ENCODE assay signal across 2 cellular contexts in the genomic region with DNA sequence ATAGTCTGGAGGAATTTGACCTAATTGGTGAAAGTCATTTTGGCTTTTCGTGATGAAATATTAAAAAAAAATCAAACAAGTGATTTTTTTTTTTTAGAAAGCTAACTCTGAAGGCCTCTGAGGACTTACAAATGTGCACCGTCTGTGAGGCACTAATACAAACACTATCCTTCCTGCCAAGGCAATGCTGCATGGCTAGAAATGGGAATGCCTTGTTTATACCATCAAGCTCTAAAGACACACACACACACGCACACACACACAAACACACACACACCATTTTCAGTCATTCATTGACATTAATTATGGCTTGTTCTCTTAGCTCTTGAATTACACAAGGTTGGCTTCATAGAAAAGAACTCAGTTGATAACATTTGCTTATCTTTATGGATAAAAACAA.
TF ChIP-seq lines count a peak whose summit lies in the region.

No MANE protein-coding gene starts in this region.

TF ChIP-seq in IMR-90, 13 proteins besides CTCF, POLR2A, EP300 and RAD21:
- no peak for TF ChIP-seq FOS (IDR thresholded peaks at IDR 0.05; ENCODE audit: low read depth, low read length)
- TF ChIP-seq USF2 (IDR thresholded peaks at IDR 0.05; ENCODE audit: low read depth, low read length): no peak
- TF ChIP-seq BHLHE40 (IDR thresholded peaks at IDR 0.05; ENCODE audit: low read depth, low read length): no peak
- TF ChIP-seq MAFK (IDR thresholded peaks at IDR 0.05; ENCODE audit: low read depth, low read length): no peak
- no peak for TF ChIP-seq CHD1 (IDR thresholded peaks at IDR 0.05; ENCODE audit: low read depth, low read length)

TF ChIP-seq in H1, 55 proteins besides CTCF, POLR2A, EP300 and RAD21:
- TF ChIP-seq SIN3A (conservative IDR thresholded peaks at IDR 0.05 in 1 of 2, IDR thresholded peaks at IDR 0.05 in 1 of 2; ENCODE audit: low read depth in 1 of 2, low read length in 2 of 2): no peak
- TF ChIP-seq RFX5 (IDR thresholded peaks at IDR 0.05; ENCODE audit: borderline replicate concordance, low read depth, low read length): no peak
- no peak for TF ChIP-seq RNF2 (IDR thresholded peaks at IDR 0.05; ENCODE audit: borderline replicate concordance, low read depth, low read length, missing control alignments, poor library complexity, severe bottlenecking)
- no peak for TF ChIP-seq GABPA (IDR thresholded peaks at IDR 0.05; ENCODE audit: borderline replicate concordance, insufficient read depth, low read length)
- no peak for TF ChIP-seq TEAD4 (IDR thresholded peaks at IDR 0.05; ENCODE audit: low read depth, low read length)
- TF ChIP-seq PHF8 (conservative IDR thresholded peaks at IDR 0.05; ENCODE audit: low read depth, low read length): no peak
- TF ChIP-seq SP2 (IDR thresholded peaks at IDR 0.05; ENCODE audit: low read length): no peak
- TF ChIP-seq, protein P1, sequence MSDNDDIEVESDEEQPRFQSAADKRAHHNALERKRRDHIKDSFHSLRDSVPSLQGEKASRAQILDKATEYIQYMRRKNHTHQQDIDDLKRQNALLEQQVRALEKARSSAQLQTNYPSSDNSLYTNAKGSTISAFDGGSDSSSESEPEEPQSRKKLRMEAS (IDR thresholded peaks at IDR 0.05): no peak
- TF ChIP-seq ASH2L (IDR thresholded peaks at IDR 0.05; ENCODE audit: low read length): no peak
- no peak for TF ChIP-seq KDM5A (IDR thresholded peaks at IDR 0.05; ENCODE audit: low read length)
- TF ChIP-seq KDM4A (IDR thresholded peaks at IDR 0.05; ENCODE audit: low read depth, low read length, severe bottlenecking): no peak
- TF ChIP-seq YY1 (IDR thresholded peaks at IDR 0.05; ENCODE audit: low read depth, low read length): no peak
- TF ChIP-seq CHD1 (IDR thresholded peaks at IDR 0.05; ENCODE audit: low read depth, low read length): no peak
